In the genomic region with DNA sequence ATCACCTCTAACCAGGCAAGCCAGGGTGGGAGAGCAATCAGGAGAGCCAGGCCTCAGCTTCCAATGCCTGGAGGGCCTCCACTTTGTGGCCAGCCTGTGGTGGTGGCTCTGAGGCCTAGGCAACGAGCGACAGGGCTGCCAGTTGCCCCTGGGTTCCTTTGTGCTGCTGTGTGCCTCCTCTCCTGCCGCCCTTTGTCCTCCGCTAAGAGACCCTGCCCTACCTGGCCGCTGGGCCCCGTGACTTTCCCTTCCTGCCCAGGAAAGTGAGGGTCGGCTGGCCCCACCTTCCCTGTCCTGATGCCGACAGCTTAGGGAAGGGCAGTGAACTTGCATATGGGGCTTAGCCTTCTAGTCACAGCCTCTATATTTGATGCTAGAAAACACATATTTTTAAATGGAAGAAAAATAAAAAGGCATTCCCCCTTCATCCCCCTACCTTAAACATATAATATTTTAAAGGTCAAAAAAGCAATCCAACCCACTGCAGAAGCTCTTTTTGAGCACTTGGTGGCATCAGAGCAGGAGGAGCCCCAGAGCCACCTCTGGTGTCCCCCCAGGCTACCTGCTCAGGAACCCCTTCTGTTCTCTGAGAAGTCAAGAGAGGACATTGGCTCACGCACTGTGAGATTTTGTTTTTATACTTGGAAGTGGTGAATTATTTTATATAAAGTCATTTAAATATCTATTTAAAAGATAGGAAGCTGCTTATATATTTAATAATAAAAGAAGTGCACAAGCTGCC, we compare ENCODE assay signal across 12 cellular contexts. TPM values are rescaled to one million over a fixed set of nuclear protein-coding genes. Genes with fewer than 3 reads are reported as not detected.
DNase-seq lines count a peak whose midpoint lies in the region; ATAC-seq, FAIRE-seq and TF ChIP-seq lines count a peak whose summit lies in the region.
"Had no signal": no experiment of that assay in that cellular context is flagged by ENCODE, and none has a peak within 500 bp of the region (broad histone marks: within the 10 kb centered on the region; RNA-seq: fewer than 3 reads in every experiment).

No MANE protein-coding gene starts in this region.

- H3K9me3 ChIP-seq in A549 = no peaks in the 10 kb centered on the region
- no peaks in the 10 kb centered on the region; the same call in 1 of the 2 replicates for H3K9me3 ChIP-seq in NT2/D1 (ENCODE audit: insufficient read depth, low read length)
- H3K9me3 ChIP-seq in gastroesophageal sphincter = no peaks in the 10 kb centered on the region
- H3K9me3 ChIP-seq: BLaER1 treated with 17β-estradiol and CSF1 and Interleukin-3, amounts not matched to agents 10 nM and 100 nM had no signal

- H3K4me1 ChIP-seq in A549 (peaks cover 72% of the 10 kb centered on the region), NT2/D1 (ENCODE audit: insufficient read depth, insufficient read length) (peaks cover 12% of the 10 kb centered on the region), gastroesophageal sphincter (peaks cover 0 to 76% (median 57%) of the 10 kb centered on the region in 3 donors), rectal smooth muscle tissue (ENCODE audit: control insufficient read depth, insufficient read depth, low read length) (peaks cover 17% of the 10 kb centered on the region)

- peak overlapping the region; percentile 33 for H3K9ac ChIP-seq in NT2/D1 (ENCODE audit: insufficient read length, low read depth)
- no peak overlapping the region for H3K9ac ChIP-seq in rectal smooth muscle tissue (ENCODE audit: low read length)
- H3K9ac ChIP-seq: BLaER1 treated with 17β-estradiol and CSF1 and Interleukin-3, amounts not matched to agents 10 nM and 100 nM; GM23248 had no signal

- H3K4me3 ChIP-seq in A549 (no peak overlapping the region), NT2/D1 (ENCODE audit: insufficient read length, low read depth) (no peak overlapping the region), gastroesophageal sphincter (no peak overlapping the region), rectal smooth muscle tissue (ENCODE audit: low read length) (no peak overlapping the region)
- H3K4me3 ChIP-seq: BLaER1 treated with 17β-estradiol and CSF1 and Interleukin-3, amounts not matched to agents 10 nM and 100 nM; GM23248 had no signal

- ATAC-seq in A549 (no peak), gastroesophageal sphincter (no peak)

- TF ChIP-seq EP300 in A549 (IDR thresholded peaks at IDR 0.05) = no peak
- TF ChIP-seq EP300 in gastroesophageal sphincter (IDR thresholded peaks at IDR 0.05) = no peak

- POLR2A ChIA-PET in A549 (lab: Yijun Ruan, JAX) = interaction anchor here (0.9 kb wide), 1 partner anchor 138 kb away, joined by 3 read pairs; no protein-coding TSS in a partner anchor

- peak overlapping the region; percentile 79 to 88 for H3K27ac ChIP-seq in A549
- H3K27ac ChIP-seq in gastroesophageal sphincter = peak overlapping the region; percentile 12 to 80 (median 77)
- H3K27ac ChIP-seq in rectal smooth muscle tissue (ENCODE audit: low read depth, low read length) = peak overlapping the region; percentile 49
- H3K27ac ChIP-seq: BLaER1 treated with 17β-estradiol and CSF1 and Interleukin-3, amounts not matched to agents 10 nM and 100 nM; GM23248 had no signal

- H3K27me3 ChIP-seq in NT2/D1 (ENCODE audit: insufficient read depth, insufficient read length) (no peaks in the 10 kb centered on the region), gastroesophageal sphincter (no peaks in the 10 kb centered on the region), rectal smooth muscle tissue (ENCODE audit: control insufficient read depth, insufficient read depth, low read length) (no peaks in the 10 kb centered on the region)
- H3K27me3 ChIP-seq: BLaER1 treated with 17β-estradiol and CSF1 and Interleukin-3, amounts not matched to agents 10 nM and 100 nM had no signal

- peak; percentile 10; the same call in 1 of the 3 replicates for TF ChIP-seq CTCF in A549 (IDR thresholded peaks at IDR 0.05)
- TF ChIP-seq CTCF in gastroesophageal sphincter (IDR thresholded peaks at IDR 0.05) = no peak

- DNase-seq in A549 (ENCODE audit: low read depth in 1 of 2, low spot score in 1 of 2) (no peak), NT2/D1 (ENCODE audit: low read depth, low spot score) (no peak), HT-29 (ENCODE audit: low spot score) (no peak), Kasumi-1 (lab: John Stamatoyannopoulos, UW) (no peak), NCI-H2107 treated with DMSO at 0.1 percent for 48 hours (lab: John Stamatoyannopoulos, UW; ENCODE audit: unreplicated experiment) (no peak)
- DNase-seq in NK-92 treated with Interleukin-12 subunit alpha and Interleukin-12 subunit beta, amount 100 ng/mL, for 24 hours (lab: John Stamatoyannopoulos, UW) = no peak
- DNase-seq: activated naive CD4-positive, alpha-beta T cell treated with anti-CD3 and anti-CD28 coated beads for 36 hours; NCI-H345 had no signal

- FAIRE-seq in A549 (lab: Jason Lieb, UNC) = no peak

- H3K4me2 ChIP-seq in A549 = peak overlapping the region; percentile 53
- H3K4me2 ChIP-seq: BLaER1 treated with 17β-estradiol and CSF1 and Interleukin-3, amounts not matched to agents 10 nM and 100 nM had no signal

- H3K36me3 ChIP-seq in NT2/D1 (ENCODE audit: insufficient read depth, insufficient read length, low read length) (peaks cover 50% of the 10 kb centered on the region), gastroesophageal sphincter (peaks cover 0 to 43% of the 10 kb centered on the region in 2 donors), rectal smooth muscle tissue (ENCODE audit: control insufficient read depth, insufficient read depth, low read length) (peaks cover 17% of the 10 kb centered on the region)

- 89% methylated on average over 9 of the region's 9 CpGs for WGBS in A549 (ENCODE audit: missing lambda C conversion rate)
- 73 to 83% methylated on average over 1 to 2 of the region's 9 CpGs for WGBS in gastroesophageal sphincter (ENCODE audit: low coverage in 1 of 2), 2 donors

- TF ChIP-seq RAD21 in A549 (conservative IDR thresholded peaks at IDR 0.05 in 1 of 2, IDR thresholded peaks at IDR 0.05 in 1 of 2) = peak in 1 of 2 experiments; percentile 22; a peak in 1 of 5 replicates

- TF ChIP-seq POLR2A in A549 (IDR thresholded peaks at IDR 0.05; ENCODE audit: low read length) (no peak), gastroesophageal sphincter (IDR thresholded peaks at IDR 0.05) (no peak)

- CTCF ChIA-PET in A549 (lab: Yijun Ruan, JAX) = interaction anchor here (1.0 to 2.8 kb wide), 8 partner anchors 10 to 154 kb away, joined by 3 to 16 read pairs (median 6); partner anchors contain the start of gene AHCYL1

TF ChIP-seq in A549, 52 proteins besides CTCF, POLR2A, EP300 and RAD21:
- 0 out of 3 replicates have a peak, but pooled peaks have one; percentile 12 for TF ChIP-seq SMC3 (IDR thresholded peaks at IDR 0.05)
- TF ChIP-seq ZC3H11A (IDR thresholded peaks at IDR 0.05) = no peak

RNA-seq across cellular contexts. Expression of gene CSF1, which starts 19.8 kb away (rescaled TPM):
- polyA plus RNA-seq in A549 (2011; rRNA removed) (36.3 and 45.7 TPM in 2 replicates), A549 (2017; fragmentation: RNase III; extraction: RNeasy Plus Mini Kit Qiagen cat#74134 plus additional on column Dnase treatment) (35.1 to 42.4 TPM (median 37.5 TPM) in 3 replicates)
- polyA plus RNA-seq in A549 (2012; cell fraction: cytosol; rRNA removed) = 40.0 and 56.5 TPM in 2 replicates
- 84.0 and 105 TPM in 2 replicates for polyA plus RNA-seq in A549 (2012; cell fraction: nucleus; rRNA removed)
- polyA minus RNA-seq in A549 (2011; rRNA and poly(A)+ RNA removed) = 32.5 and 34.0 TPM in 2 replicates
- 10 to 100 TPM; 29.6 to 50.8 (median 45.9) TPM for total RNA-seq in gastroesophageal sphincter
- total RNA-seq in HT-29 (2014; rRNA removed; shearing (Covaris generic)) = 0.68 and 5.4 TPM in 2 replicates

RNA-seq across cellular contexts. Expression of gene AHCYL1, which starts 54.1 kb away (rescaled TPM):
- polyA plus RNA-seq in A549 (2011; rRNA removed) (147 and 148 TPM in 2 replicates), A549 (2017; fragmentation: RNase III; extraction: RNeasy Plus Mini Kit Qiagen cat#74134 plus additional on column Dnase treatment) (124 to 145 TPM (median 133 TPM) in 3 replicates)
- 66.5 and 81.2 TPM in 2 replicates for polyA plus RNA-seq in A549 (2012; cell fraction: cytosol; rRNA removed)
- 65.5 and 81.1 TPM in 2 replicates for polyA plus RNA-seq in A549 (2012; cell fraction: nucleus; rRNA removed)
- polyA minus RNA-seq in A549 (2011; rRNA and poly(A)+ RNA removed) = 94.6 and 102 TPM in 2 replicates
- total RNA-seq in gastroesophageal sphincter = 100 to 1,000 TPM in 1 of 4 donors, 10 to 100 TPM in 3; 82.6 to 102 (median 92.4) TPM
- 45.6 and 48.7 TPM in 2 replicates for total RNA-seq in HT-29 (2014; rRNA removed; shearing (Covaris generic))
